30 cellular contexts compared by ENCODE assay signal in genomic region chr20:61493798-61494305, GRCh38.
"Had no signal": no experiment of that assay in that cellular context is flagged by ENCODE, and none has a peak within 500 bp of the region (broad histone marks: within the 10 kb centered on the region; RNA-seq: fewer than 3 reads in every experiment).

No MANE protein-coding gene starts in this region.

- H3K79me2 ChIP-seq: hepatocyte, parathyroid adenoma had no signal

- H3K9ac ChIP-seq: parathyroid adenoma had no signal

- H3K9me3 ChIP-seq: lower lobe of right lung, neutrophil, testis, thyroid gland, transverse colon, upper lobe of left lung, vagina had no signal

- H3K36me3 ChIP-seq: heart right ventricle, lower lobe of right lung, neutrophil, stomach, thyroid gland, transverse colon, upper lobe of left lung, vagina had no signal

- H3K27me3 ChIP-seq: hepatocyte, neutrophil, testis, thyroid gland, transverse colon, upper lobe of left lung, vagina had no signal

- FAIRE-seq: keratinocyte had no signal

- ATAC-seq: heart right ventricle; left cardiac atrium; left lobe of liver; lower lobe of right lung; natural killer cell; right cardiac atrium; sciatic nerve; stimulated activated naive B cell treated with anti-CD40 and anti-IgM and Interleukin-4, amounts not matched to agents 10 μg/mL and 1 μg/mL and 100 μg/mL, for 72 hours; stimulated activated naive CD8-positive, alpha-beta T cell treated with anti-CD3 and anti-CD28 coated beads, Interleukin-15, Interleukin-2, amounts not matched to agents 100 U/mL and 50 U/mL, for 24 hours had no signal

- H3K27ac ChIP-seq: heart right ventricle, hepatocyte, lower lobe of right lung, neutrophil, parathyroid adenoma, skin epidermis, stomach, testis, thyroid gland, transverse colon, upper lobe of left lung, vagina had no signal

- H2AFZ ChIP-seq: hepatocyte, parathyroid adenoma had no signal

- H3K4me2 ChIP-seq: hepatocyte had no signal

- H3K4me3 ChIP-seq: heart right ventricle, hepatocyte, lower lobe of right lung, skin epidermis, stomach, testis, thyroid gland, transverse colon, upper lobe of left lung, vagina had no signal

- H3K4me1 ChIP-seq: heart right ventricle, lower lobe of right lung, parathyroid adenoma, stomach, testis, thyroid gland, transverse colon, upper lobe of left lung, vagina had no signal

- DNase-seq: heart right ventricle; kidney glomerular epithelial cell; left cardiac atrium; lower lobe of right lung; mammary epithelial cell; mesendoderm; naive B cell; natural killer cell; nephron progenitor cell; occipital lobe; right cardiac atrium; stimulated activated CD4-positive, alpha-beta T cell treated with anti-CD3 and anti-CD28 coated beads, Interleukin-12 subunit alpha, Interleukin-12 subunit beta, amount 100 ng/mL, for 4 hours; stimulated activated CD4-positive, alpha-beta T cell treated with anti-CD3 and anti-CD28 coated beads, Interleukin-15, amount 100 ng/mL, for 24 hours; stimulated activated CD4-positive, alpha-beta T cell treated with anti-CD3 and anti-CD28 coated beads, Interleukin-2, amount 100 ng/mL, for 24 hours; stimulated activated CD4-positive, alpha-beta T cell treated with anti-CD3 and anti-CD28 coated beads, Interleukin-4, amount 100 ng/mL, for 1 hour; stimulated activated naive B cell treated with anti-CD40 and anti-IgM and Interleukin-4, amounts not matched to agents 10 μg/mL and 1 μg/mL and 100 μg/mL, for 72 hours; stimulated activated naive CD8-positive, alpha-beta T cell treated with anti-CD3 and anti-CD28 coated beads, Interleukin-15, Interleukin-2, amounts not matched to agents 100 U/mL and 50 U/mL, for 24 hours; stomach; testis; thyroid gland; transverse colon; upper lobe of left lung had no signal
